ENCODE assay signal across 8 cellular contexts in the genomic region with DNA sequence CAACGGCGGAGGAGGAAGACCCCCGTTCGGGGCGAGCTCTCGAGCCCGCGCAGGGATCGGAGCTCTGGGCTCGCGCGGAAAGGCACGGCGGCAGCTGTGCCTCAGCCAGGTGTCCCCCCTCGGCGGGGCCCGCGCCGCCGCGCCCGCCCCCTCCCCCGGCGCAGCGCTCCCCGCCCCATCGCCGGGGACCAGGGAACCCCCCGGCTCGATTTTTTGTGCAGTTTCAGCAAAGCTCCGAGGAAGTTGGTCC.
DNase-seq lines count a peak whose midpoint lies in the region; ATAC-seq and TF ChIP-seq lines count a peak whose summit lies in the region.

No MANE protein-coding gene starts in this region.

- intact Hi-C loops in Right ventricle myocardium inferior (cut with DNase I) (loop anchor here (2.0 to 10.0 kb wide), 3 partner anchors 42 to 680 kb away; a partner anchor contains a TSS), cardiac septum (cut with DNase I) (loop anchor here (2.0 to 10.0 kb wide), 3 partner anchors 42 to 580 kb away; a partner anchor contains a TSS), natural killer cell (cut with micrococcal nuclease) (loop anchor here (2.0 to 10.0 kb wide), 3 partner anchors 110 to 784 kb away; a partner anchor contains a TSS)

- no peaks in the 10 kb centered on the region for H3K9me3 Mint-ChIP-seq in natural killer cell

- no peak for TF ChIP-seq CTCF in natural killer cell (IDR thresholded peaks at IDR 0.05)

- peaks cover 6% of the 10 kb centered on the region for H3K36me3 ChIP-seq in MG63
- no peaks in the 10 kb centered on the region for H3K36me3 ChIP-seq in ectodermal cell (ENCODE audit: control insufficient read depth, insufficient read depth, low read length)

- peak overlapping the region; percentile 1 for H3K27ac ChIP-seq in ectodermal cell (ENCODE audit: insufficient read depth, low read depth, low read length, poor library complexity, severe bottlenecking)

- peaks cover 11 to 14% of the 10 kb centered on the region in 2 donors for H3K27me3 Mint-ChIP-seq in natural killer cell (ENCODE audit: low read depth in 2 of 2)

- H3K27ac Mint-ChIP-seq in natural killer cell: peak overlapping the region; percentile 93 to 98

- peak; percentile 1 for ATAC-seq in Right ventricle myocardium inferior
- peak in 1 of 3 donors; percentile 16 for ATAC-seq in natural killer cell
- ATAC-seq in GM21717 (IDR thresholded peaks at IDR 0.05; ENCODE audit: unreplicated experiment): no peak

- H3K4me1 Mint-ChIP-seq in natural killer cell: peaks cover 39 to 54% of the 10 kb centered on the region in 2 donors

- H3K27me3 ChIP-seq in MG63 (no peaks in the 10 kb centered on the region), ectodermal cell (ENCODE audit: control insufficient read depth, insufficient read depth, low read length, poor library complexity, severe bottlenecking) (peaks cover 96% of the 10 kb centered on the region)

- H3K4me1 ChIP-seq in ectodermal cell (ENCODE audit: control insufficient read depth, insufficient read depth, low read length): peaks cover 19% of the 10 kb centered on the region

- WGBS in ectodermal cell, 2 experiments: 0 to 1% methylated on average over 28 to 31 of the region's 31 CpGs

- DNase-seq in Right ventricle myocardium inferior (ENCODE audit: missing footprints) (no peak), cardiac septum (ENCODE audit: low spot score) (no peak), MG63 (no peak), natural killer cell (peak; percentile 69), SKM-1 (lab: John Stamatoyannopoulos, UW; ENCODE audit: unreplicated experiment) (no peak), NCI-H69 (lab: John Stamatoyannopoulos, UW) (no peak)

- H3K36me3 Mint-ChIP-seq in natural killer cell: no peaks in the 10 kb centered on the region

- peak overlapping the region; percentile 93 for H3K4me3 ChIP-seq in MG63
- peak overlapping the region; percentile 73 for H3K4me3 ChIP-seq in ectodermal cell (ENCODE audit: insufficient read depth, low read depth, low read length)

- peak overlapping the region; percentile 91 for H3K4me3 Mint-ChIP-seq in natural killer cell

- H3K9me3 ChIP-seq in MG63 (no peaks in the 10 kb centered on the region), ectodermal cell (ENCODE audit: control insufficient read depth, low read length) (no peaks in the 10 kb centered on the region)
